ENCODE assay signal across 15 cellular contexts in the genomic region with DNA sequence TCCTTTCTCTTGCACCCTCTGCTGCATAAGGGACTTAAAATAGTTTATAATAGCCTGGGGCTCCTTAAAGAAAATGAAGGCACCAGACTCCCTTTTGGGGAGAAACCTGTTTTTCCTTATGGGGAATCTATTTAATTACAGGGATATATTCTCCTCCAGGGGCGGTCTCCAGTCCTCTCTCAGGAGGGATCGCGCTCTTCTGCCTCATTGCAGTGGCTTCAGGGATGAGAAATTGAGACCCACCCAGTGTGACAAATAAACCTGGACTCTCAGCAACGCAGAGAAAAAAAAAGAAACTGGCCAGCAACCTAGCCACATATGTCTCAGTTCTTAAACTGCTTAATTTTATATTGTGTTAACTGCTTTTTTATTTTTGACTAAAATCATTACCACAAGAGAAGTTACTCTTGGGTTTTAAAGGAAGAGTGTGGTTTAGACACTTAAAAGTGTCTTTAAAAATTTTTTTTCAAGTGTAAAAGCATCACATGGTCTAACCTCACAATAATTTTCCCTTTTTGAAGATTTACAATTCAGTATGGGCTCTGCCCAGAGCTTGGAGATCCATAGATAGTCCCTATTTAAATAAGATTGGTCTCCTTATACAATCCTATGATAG. TPM values are rescaled to one million over a fixed set of nuclear protein-coding genes. Genes with fewer than 3 reads are reported as not detected.
A peak's percentile ranks its signal among the peaks of the same experiment; 100 is the strongest.
DNase-seq lines count a peak whose midpoint lies in the region; ATAC-seq, FAIRE-seq and TF ChIP-seq lines count a peak whose summit lies in the region.
"Had no signal": no experiment of that assay in that cellular context is flagged by ENCODE, and none has a peak within 500 bp of the region (broad histone marks: within the 10 kb centered on the region; RNA-seq: fewer than 3 reads in every experiment).

No MANE protein-coding gene starts in this region.

- H3K4me3 ChIP-seq in astrocyte (ENCODE audit: insufficient read depth, low read depth, low read length): no peak overlapping the region
- H3K4me3 ChIP-seq in naive thymus-derived CD4-positive, alpha-beta T cell (ENCODE audit: low read length): no peak overlapping the region
- H3K4me3 ChIP-seq: Peyer's patch had no signal

- H3K27ac Mint-ChIP-seq in astrocyte (ENCODE audit: unreplicated experiment): peak overlapping the region; percentile 81
- peak overlapping the region in 2 of 9 donors; percentile 13 to 18 for H3K27ac Mint-ChIP-seq in naive thymus-derived CD4-positive, alpha-beta T cell
- no peak overlapping the region for H3K27ac Mint-ChIP-seq in stimulated activated memory B cell treated with anti-CD40 and anti-IgM and Interleukin-4, amounts not matched to agents 10 μg/mL and 1 μg/mL and 100 μg/mL, for 72 hours
- H3K27ac Mint-ChIP-seq: activated naive CD4-positive, alpha-beta T cell treated with anti-CD3 and anti-CD28 coated beads for 36 hours; CD4-positive, CD25-positive, alpha-beta regulatory T cell had no signal

- H3K27me3 ChIP-seq in astrocyte (ENCODE audit: insufficient read depth, low read length): no peaks in the 10 kb centered on the region
- peaks cover 0 to 5% of the 10 kb centered on the region in 2 donors for H3K27me3 ChIP-seq in naive thymus-derived CD4-positive, alpha-beta T cell (ENCODE audit: control insufficient read depth in 2 of 2, insufficient read depth in 2 of 2, low read length in 2 of 2)
- H3K27me3 ChIP-seq: Peyer's patch had no signal

- no peaks in the 10 kb centered on the region for H3K27me3 Mint-ChIP-seq in astrocyte (ENCODE audit: low read depth, unreplicated experiment)
- H3K27me3 Mint-ChIP-seq in naive thymus-derived CD4-positive, alpha-beta T cell: peaks cover 5 to 20% (median 9%) of the 10 kb centered on the region in 5 donors
- peaks cover 34% of the 10 kb centered on the region for H3K27me3 Mint-ChIP-seq in stimulated activated memory B cell treated with anti-CD40 and anti-IgM and Interleukin-4, amounts not matched to agents 10 μg/mL and 1 μg/mL and 100 μg/mL, for 72 hours

- CTCF ChIA-PET in naive thymus-derived CD4-positive, alpha-beta T cell (lab: Charles Lee): interaction anchor here (1.2 kb wide), 1 partner anchor 10 kb away, joined by 9 read pairs; no protein-coding TSS in a partner anchor

- peaks cover 2% of the 10 kb centered on the region for H3K9me3 Mint-ChIP-seq in astrocyte (ENCODE audit: unreplicated experiment)
- H3K9me3 Mint-ChIP-seq in naive thymus-derived CD4-positive, alpha-beta T cell: peaks cover 0 to 3% (median 0%) of the 10 kb centered on the region in 11 donors
- peaks cover 2% of the 10 kb centered on the region for H3K9me3 Mint-ChIP-seq in stimulated activated memory B cell treated with anti-CD40 and anti-IgM and Interleukin-4, amounts not matched to agents 10 μg/mL and 1 μg/mL and 100 μg/mL, for 72 hours
- H3K9me3 Mint-ChIP-seq: CD4-positive, CD25-positive, alpha-beta regulatory T cell had no signal

- TF ChIP-seq CTCF in astrocyte (IDR thresholded peaks at IDR 0.05; ENCODE audit: insufficient read depth, low read depth, low read length): no peak

- no peaks in the 10 kb centered on the region for H3K36me3 Mint-ChIP-seq in astrocyte (ENCODE audit: low read depth, unreplicated experiment)
- no peaks in the 10 kb centered on the region for H3K36me3 Mint-ChIP-seq in naive thymus-derived CD4-positive, alpha-beta T cell
- H3K36me3 Mint-ChIP-seq in stimulated activated memory B cell treated with anti-CD40 and anti-IgM and Interleukin-4, amounts not matched to agents 10 μg/mL and 1 μg/mL and 100 μg/mL, for 72 hours: no peaks in the 10 kb centered on the region
- H3K36me3 Mint-ChIP-seq: CD4-positive, CD25-positive, alpha-beta regulatory T cell had no signal

- peak overlapping the region; percentile 21 for H3K27ac ChIP-seq in astrocyte (ENCODE audit: low read depth, low read length)
- no peak overlapping the region for H3K27ac ChIP-seq in naive thymus-derived CD4-positive, alpha-beta T cell (ENCODE audit: low read depth, low read length)
- H3K27ac ChIP-seq: Peyer's patch had no signal

- intact Hi-C loops in naive thymus-derived CD4-positive, alpha-beta T cell (cut with micrococcal nuclease): no loop called here

- H2AFZ ChIP-seq in astrocyte (ENCODE audit: low read depth, low read length): no peak overlapping the region

- no peak overlapping the region for H3K4me3 Mint-ChIP-seq in astrocyte (ENCODE audit: unreplicated experiment)
- peak overlapping the region in 7 of 10 donors; percentile 27 to 56 (median 39) for H3K4me3 Mint-ChIP-seq in naive thymus-derived CD4-positive, alpha-beta T cell
- no peak overlapping the region for H3K4me3 Mint-ChIP-seq in stimulated activated memory B cell treated with anti-CD40 and anti-IgM and Interleukin-4, amounts not matched to agents 10 μg/mL and 1 μg/mL and 100 μg/mL, for 72 hours
- H3K4me3 Mint-ChIP-seq: activated naive CD4-positive, alpha-beta T cell treated with anti-CD3 and anti-CD28 coated beads for 36 hours; CD4-positive, CD25-positive, alpha-beta regulatory T cell had no signal

- H4K20me1 ChIP-seq in astrocyte (ENCODE audit: insufficient read depth, low read length): no peaks in the 10 kb centered on the region

- H3K9me3 ChIP-seq in astrocyte (ENCODE audit: insufficient read depth, low read depth, low read length): no peaks in the 10 kb centered on the region
- H3K9me3 ChIP-seq in naive thymus-derived CD4-positive, alpha-beta T cell (ENCODE audit: control insufficient read depth in 2 of 3, low read length in 3 of 3): no peaks in the 10 kb centered on the region
- H3K9me3 ChIP-seq: Peyer's patch had no signal

- DNase-seq in EH (ENCODE audit: low read depth) (peak; percentile 56), HT-29 (ENCODE audit: low spot score) (peak; percentile 56), astrocyte (ENCODE audit: low read depth) (peak; percentile 50), activated gamma-delta T cell treated with Interleukin-2 at 50 U/mL for 16 hours (no peak), T-helper 1 cell (no peak)
- DNase-seq in naive thymus-derived CD4-positive, alpha-beta T cell: peak in 5 of 9 donors; percentile 7 to 30 (median 17)
- DNase-seq: activated naive CD4-positive, alpha-beta T cell treated with anti-CD3 and anti-CD28 coated beads for 36 hours; CD4-positive, CD25-positive, alpha-beta regulatory T cell; hypothalamus; Karpas-422; NCI-H1930; Peyer's patch had no signal

- no peaks in the 10 kb centered on the region for H3K36me3 ChIP-seq in astrocyte (ENCODE audit: insufficient read depth, low read length)
- no peaks in the 10 kb centered on the region for H3K36me3 ChIP-seq in naive thymus-derived CD4-positive, alpha-beta T cell (ENCODE audit: control insufficient read depth in 2 of 3, insufficient read depth in 3 of 3, low read length in 3 of 3)
- H3K36me3 ChIP-seq: Peyer's patch had no signal

- peaks cover 7% of the 10 kb centered on the region for H3K4me1 ChIP-seq in astrocyte (ENCODE audit: insufficient read depth, low read length)
- peaks cover 0 to 15% of the 10 kb centered on the region in 2 donors for H3K4me1 ChIP-seq in naive thymus-derived CD4-positive, alpha-beta T cell (ENCODE audit: control insufficient read depth in 2 of 2, insufficient read depth in 2 of 2, low read length in 2 of 2)
- H3K4me1 ChIP-seq: Peyer's patch had no signal

- ATAC-seq in naive thymus-derived CD4-positive, alpha-beta T cell: peak; percentile 58
- no peak for ATAC-seq in stimulated activated memory B cell treated with anti-CD40 and anti-IgM and Interleukin-4, amounts not matched to agents 10 μg/mL and 1 μg/mL and 100 μg/mL, for 72 hours
- ATAC-seq in GM21737 (IDR thresholded peaks at IDR 0.05; ENCODE audit: unreplicated experiment): no peak
- ATAC-seq: esophagus mucosa had no signal

- H3K79me2 ChIP-seq in astrocyte (ENCODE audit: insufficient read depth, low read length): no peaks in the 10 kb centered on the region

- peak overlapping the region; percentile 44 for H3K9ac ChIP-seq in astrocyte (ENCODE audit: low read length)

- POLR2A ChIA-PET in naive thymus-derived CD4-positive, alpha-beta T cell (lab: Charles Lee): interaction anchor here (0.6 kb wide), 1 partner anchor 732 kb away, joined by 3 read pairs; no protein-coding TSS in a partner anchor

- no peak for FAIRE-seq in astrocyte (lab: Jason Lieb, UNC)

- peaks cover 31% of the 10 kb centered on the region for H3K4me1 Mint-ChIP-seq in astrocyte (ENCODE audit: low read depth, unreplicated experiment)
- peaks cover 11 to 36% (median 15%) of the 10 kb centered on the region in 7 donors for H3K4me1 Mint-ChIP-seq in naive thymus-derived CD4-positive, alpha-beta T cell
- H3K4me1 Mint-ChIP-seq in stimulated activated memory B cell treated with anti-CD40 and anti-IgM and Interleukin-4, amounts not matched to agents 10 μg/mL and 1 μg/mL and 100 μg/mL, for 72 hours: peaks cover 21% of the 10 kb centered on the region

- H3K4me2 ChIP-seq in astrocyte (ENCODE audit: low read length): peak overlapping the region; percentile 38

RNA-seq across cellular contexts. Expression of gene GOPC, which starts 11.7 kb away (rescaled TPM):
- total RNA-seq in HT-29 (2014; rRNA removed; shearing (Covaris generic)): 8.2 and 9.5 TPM in 2 replicates
- total RNA-seq in astrocyte: 45.0 and 48.7 TPM in 2 replicates
- 10 to 100 TPM; 16.2 to 39.4 (median 26.5) TPM for total RNA-seq in naive thymus-derived CD4-positive, alpha-beta T cell
- 10 to 100 TPM; 14.3 to 17.3 TPM for polyA plus RNA-seq in naive thymus-derived CD4-positive, alpha-beta T cell

Comparison
In these comparisons a context has a peak if more than half of its experiments do, and no peak if none do; other contexts are left out.
1. DNase-seq: peak in EH (single experiment), HT-29 (single experiment), astrocyte (single experiment) and naive thymus-derived CD4-positive, alpha-beta T cell (5 of 9); none in activated gamma-delta T cell treated with Interleukin-2 at 50 U/mL for 16 hours (single experiment) and T-helper 1 cell (0 of 5).
2. H3K4me3 Mint-ChIP-seq: peak in naive thymus-derived CD4-positive, alpha-beta T cell (7 of 10); none in astrocyte (single experiment) and stimulated activated memory B cell treated with anti-CD40 and anti-IgM and Interleukin-4, amounts not matched to agents 10 μg/mL and 1 μg/mL and 100 μg/mL, for 72 hours (single experiment).